In the genomic region with DNA sequence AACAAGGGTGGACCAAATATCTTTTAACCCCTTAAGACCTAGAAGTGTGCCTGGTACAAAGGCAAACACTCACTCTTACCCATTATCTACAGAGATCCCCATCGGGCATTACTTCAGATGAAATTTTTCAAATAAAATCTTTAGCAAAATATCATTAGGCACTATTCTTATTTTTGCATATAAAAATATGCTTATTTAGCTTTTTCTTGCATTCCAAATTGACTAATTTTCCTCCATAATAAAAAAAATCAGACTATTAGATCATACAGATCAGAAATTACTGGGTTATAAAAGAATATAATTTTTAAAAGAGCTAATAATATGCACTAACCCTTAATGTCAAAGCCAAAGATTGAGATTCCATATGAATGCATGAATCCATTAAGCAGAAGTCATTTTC, we compare ENCODE assay signal across 26 cellular contexts.
"Had no signal": no experiment of that assay in that cellular context is flagged by ENCODE, and none has a peak within 500 bp of the region (broad histone marks: within the 10 kb centered on the region; RNA-seq: fewer than 3 reads in every experiment).

No MANE protein-coding gene starts in this region.

- H3K4me3 ChIP-seq: colonic mucosa, esophagus squamous epithelium, gastrocnemius medialis, heart right ventricle, left lung, lower lobe of right lung, mucosa of descending colon had no signal

- H3K27ac ChIP-seq: colonic mucosa, epithelial cell of prostate, esophagus squamous epithelium, gastrocnemius medialis, heart right ventricle, left lung, lower lobe of right lung had no signal

- ATAC-seq: effector memory CD8-positive, alpha-beta T cell; esophagus mucosa; gastrocnemius medialis; heart right ventricle; left cardiac atrium; left lung; left ventricle myocardium superior; lower lobe of right lung; mucosa of descending colon had no signal

- H3K9me3 ChIP-seq: colonic mucosa, gastrocnemius medialis, left lung, lower lobe of right lung had no signal

- H3K36me3 ChIP-seq: colonic mucosa, esophagus squamous epithelium, gastrocnemius medialis, heart right ventricle, left lung, lower lobe of right lung had no signal

- H3K27me3 ChIP-seq: colonic mucosa, esophagus squamous epithelium, gastrocnemius medialis, left lung had no signal

- H3K4me1 ChIP-seq: colonic mucosa, esophagus squamous epithelium, gastrocnemius medialis, left lung, lower lobe of right lung had no signal

- DNase-seq: colonic mucosa; cortex of kidney; effector CD8-positive, alpha-beta T cell; effector memory CD8-positive, alpha-beta T cell; endodermal cell; erythroblast; esophagus squamous epithelium; foreskin fibroblast; foreskin melanocyte; gastrocnemius medialis; glutamatergic neuron; head of caudate nucleus; heart right ventricle; hippocampal formation; left cardiac atrium; left lung; left ventricle myocardium superior; lower lobe of right lung; mesenchymal stem cell; mucosa of descending colon; naive B cell had no signal

- FAIRE-seq: endometrium, islet of Langerhans, keratinocyte had no signal
